In genomic region chr10:95304463-95304862, GRCh38 we compare ENCODE assay signal across 15 cellular contexts. TPM values are rescaled to one million over a fixed set of nuclear protein-coding genes. Genes with fewer than 3 reads are reported as not detected.
DNase-seq lines count a peak whose midpoint lies in the region; ATAC-seq, FAIRE-seq and TF ChIP-seq lines count a peak whose summit lies in the region.
"Had no signal": no experiment of that assay in that cellular context is flagged by ENCODE, and none has a peak within 500 bp of the region (broad histone marks: within the 10 kb centered on the region; RNA-seq: fewer than 3 reads in every experiment).

No MANE protein-coding gene starts in this region.

- H3K56ac ChIP-seq in mesendoderm (ENCODE audit: low read length): no peak overlapping the region

- CTCF ChIA-PET in PC-3 (lab: Charles Lee): no interaction called here
- CTCF ChIA-PET in K562 (lab: Yijun Ruan, JAX; ENCODE audit: low intra/inter-chr PET ratio): no interaction called here

- no peak for TF ChIP-seq CTCF in PC-3 (conservative IDR thresholded peaks at IDR 0.05; ENCODE audit: low read depth, low read length)
- TF ChIP-seq CTCF in K562 (IDR thresholded peaks at IDR 0.05 in 2 of 3, conservative IDR thresholded peaks at IDR 0.05 in 1 of 3; ENCODE audit: insufficient read depth in 2 of 3, low read depth in 1 of 3, low read length in 3 of 3): no peak
- TF ChIP-seq CTCF in osteocyte (IDR thresholded peaks at IDR 0.05): no peak

- ATAC-seq in PC-3: no peak
- ATAC-seq in K562: no peak
- ATAC-seq in GM18502 (IDR thresholded peaks at IDR 0.05; ENCODE audit: poor library complexity, unreplicated experiment): no peak
- ATAC-seq in HG02938 (IDR thresholded peaks at IDR 0.05; ENCODE audit: unreplicated experiment): no peak

- TF ChIP-seq RAD21 in K562 (CRISPR knock-in tag; conservative IDR thresholded peaks at IDR 0.05 in 1 of 2, IDR thresholded peaks at IDR 0.05 in 1 of 2): no peak

- H3K4me2 ChIP-seq in PC-3 (ENCODE audit: low read length) (no peak overlapping the region), K562 (ENCODE audit: insufficient read depth, low read length) (0 out of 2 replicates have a peak overlapping the region, but pooled peaks have one; percentile 66), mesendoderm (ENCODE audit: low read length) (no peak overlapping the region)
- H3K4me2 ChIP-seq: BLaER1 had no signal

- H2AK5ac ChIP-seq in mesendoderm (ENCODE audit: low read length): no peak overlapping the region

- no peaks in the 10 kb centered on the region for H3K36me3 ChIP-seq in HAP-1 (replicated peaks)
- H3K36me3 ChIP-seq in PC-3 (ENCODE audit: low read depth, low read length): no peaks in the 10 kb centered on the region
- H3K36me3 ChIP-seq in K562 (ENCODE audit: control insufficient read depth, insufficient read depth, low read length): no peaks in the 10 kb centered on the region
- H3K36me3 ChIP-seq in mesendoderm (ENCODE audit: control insufficient read depth, insufficient read depth, low read length): no peaks in the 10 kb centered on the region
- H3K36me3 ChIP-seq: BLaER1 had no signal

- WGBS in K562 (ENCODE audit: insufficient coverage, low coverage, missing lambda C conversion rate): 39% methylated on average over 4 of the region's 4 CpGs
- WGBS in mesendoderm (ENCODE audit: extremely low coverage, insufficient coverage, low lambda C conversion rate): no CpG with 5 or more reads among the region's 4 CpGs

- H3K27me3 ChIP-seq in HAP-1 (ENCODE audit: low read depth) (no peaks in the 10 kb centered on the region), PC-3 (ENCODE audit: low read length) (no peaks in the 10 kb centered on the region), K562 (ENCODE audit: control insufficient read depth in 2 of 2, insufficient read depth in 2 of 2, low read length in 2 of 2) (no peaks in the 10 kb centered on the region), mesendoderm (ENCODE audit: insufficient read depth, low read length, poor library complexity) (no peaks in the 10 kb centered on the region)
- H3K27me3 ChIP-seq: BLaER1 had no signal

- no peak for TF ChIP-seq EP300 in K562 (IDR thresholded peaks at IDR 0.05; ENCODE audit: low read length)

- no peaks in the 10 kb centered on the region for H3K79me2 ChIP-seq in PC-3 (ENCODE audit: low read length)
- H3K79me2 ChIP-seq in K562 (ENCODE audit: control insufficient read depth, insufficient read depth, low read length): no peaks in the 10 kb centered on the region
- no peaks in the 10 kb centered on the region for H3K79me2 ChIP-seq in mesendoderm (ENCODE audit: control insufficient read depth, insufficient read depth, low read length)

- H3K4me3 Mint-ChIP-seq in osteocyte (ENCODE audit: unreplicated experiment): no peak overlapping the region
- H3K4me3 Mint-ChIP-seq: CD8-positive, alpha-beta memory T cell had no signal

- H3K9ac ChIP-seq in PC-3 (ENCODE audit: low read length) (no peak overlapping the region), K562 (ENCODE audit: insufficient read depth in 1 of 2, low read depth in 2 of 2, low read length in 2 of 2) (0 out of 4 replicates have a peak overlapping the region, but pooled peaks of 1 of the 2 experiments have one; percentile 1), mesendoderm (ENCODE audit: low read length) (no peak overlapping the region)
- H3K9ac ChIP-seq: BLaER1 had no signal

- POLR2A ChIA-PET in PC-3 (lab: Charles Lee; ENCODE audit: unreplicated experiment) (no interaction called here), K562 (lab: Yijun Ruan, JAX) (interaction anchor here (0.8 kb wide), 1 partner anchor 8 kb away, joined by 3 read pairs; no protein-coding TSS in a partner anchor)

- DNase-seq in HAP-1 (ENCODE audit: low spot score in 2 of 2) (peak; percentile 20 to 28), PC-3 (no peak), K562 (ENCODE audit: extremely low read depth in 1 of 4, low spot score in 3 of 4) (no peak), mesendoderm (no peak), osteocyte (ENCODE audit: extremely low spot score, unreplicated experiment) (no peak)
- no peak for DNase-seq in activated naive CD4-positive, alpha-beta T cell (lab: John Stamatoyannopoulos, UW)
- DNase-seq: AML-193; CD8-positive, alpha-beta memory T cell; GF-D8; H7 had no signal

- no peaks in the 10 kb centered on the region for H3F3A ChIP-seq in PC-3 (ENCODE audit: low read length, unreplicated experiment)

- H4K5ac ChIP-seq in mesendoderm (ENCODE audit: low read length): no peak overlapping the region

- no peak for FAIRE-seq in K562 (lab: Jason Lieb, UNC)
- FAIRE-seq: GM18507 had no signal

- H3K4me1 ChIP-seq in HAP-1: peaks cover 8% of the 10 kb centered on the region
- peaks cover 31% of the 10 kb centered on the region for H3K4me1 ChIP-seq in PC-3 (ENCODE audit: insufficient read depth, low read length)
- peaks cover 22 to 44% of the 10 kb centered on the region in 2 experiments for H3K4me1 ChIP-seq in K562 (replicated peaks in 1 of 2; ENCODE audit: control insufficient read depth in 2 of 2, insufficient read depth in 2 of 2, low read length in 2 of 2)
- peaks cover 10% of the 10 kb centered on the region for H3K4me1 ChIP-seq in mesendoderm (ENCODE audit: control insufficient read depth, low read depth, low read length)

- H3K4me3 ChIP-seq in HAP-1 (no peak overlapping the region), PC-3 (ENCODE audit: low read length) (no peak overlapping the region), K562 (no peak overlapping the region), mesendoderm (ENCODE audit: low read length) (no peak overlapping the region)
- H3K4me3 ChIP-seq: BLaER1 had no signal

- no peak for TF ChIP-seq POLR2A in K562 (conservative IDR thresholded peaks at IDR 0.05)

- no peak overlapping the region for H3K23ac ChIP-seq in mesendoderm (ENCODE audit: low read length)

- H3K9me3 ChIP-seq in HAP-1 (no peaks in the 10 kb centered on the region), PC-3 (ENCODE audit: low read length) (no peaks in the 10 kb centered on the region), K562 (replicated peaks; ENCODE audit: control insufficient read depth, insufficient read depth, low read depth, low read length) (no peaks in the 10 kb centered on the region)
- H3K9me3 ChIP-seq: BLaER1, Caco-2 had no signal

- no peaks in the 10 kb centered on the region for H3K9me2 ChIP-seq in PC-3 (replicated peaks; ENCODE audit: low read length)

- H4K20me1 ChIP-seq in PC-3 (ENCODE audit: low read length) (no peaks in the 10 kb centered on the region), K562 (replicated peaks; ENCODE audit: control insufficient read depth, insufficient read depth, low read length) (no peaks in the 10 kb centered on the region)
- H4K20me1 ChIP-seq: BLaER1 had no signal

- H3K27ac ChIP-seq in PC-3 (ENCODE audit: low read length) (no peak overlapping the region), K562 (ENCODE audit: extremely low read depth, low read depth, low read length) (no peak overlapping the region; the same call in 2 of the 3 replicates), mesendoderm (ENCODE audit: low read depth, low read length) (no peak overlapping the region)
- H3K27ac ChIP-seq: BLaER1 had no signal

- BruUV-seq in PC-3 (replicated peaks; lab: Mats Ljungman, UMichigan): no TSS peak
- BruUV-seq in K562 (replicated peaks; lab: Mats Ljungman, UMichigan): no TSS peak

- no peak overlapping the region for H4K8ac ChIP-seq in mesendoderm (ENCODE audit: low read depth, low read length)

- no peaks in the 10 kb centered on the region for H3K27me3 Mint-ChIP-seq in osteocyte (ENCODE audit: unreplicated experiment)

- H3K18ac ChIP-seq in mesendoderm (ENCODE audit: low read length): peak overlapping the region; percentile 63

- H2BK15ac ChIP-seq in mesendoderm (replicated peaks; ENCODE audit: low read depth): no peak overlapping the region

- H2BK5ac ChIP-seq in mesendoderm (ENCODE audit: low read length): no peak overlapping the region

- peak overlapping the region; percentile 98 for H2BK120ac ChIP-seq in mesendoderm (ENCODE audit: low read depth, low read length)

- intact Hi-C loops in PC-3 (cut with micrococcal nuclease) (no loop called here), K562 (cut with micrococcal nuclease) (no loop called here)

- H3K4ac ChIP-seq in mesendoderm (ENCODE audit: low read depth, low read length): no peak overlapping the region

- no peak overlapping the region for H3K27ac Mint-ChIP-seq in osteocyte (ENCODE audit: unreplicated experiment)
- H3K27ac Mint-ChIP-seq: CD8-positive, alpha-beta memory T cell had no signal

- H3K9me1 ChIP-seq in K562 (ENCODE audit: control insufficient read depth, insufficient read depth, low read length): no peaks in the 10 kb centered on the region

- no peaks in the 10 kb centered on the region for H3K9me3 Mint-ChIP-seq in osteocyte (ENCODE audit: unreplicated experiment)
- H3K9me3 Mint-ChIP-seq: CD8-positive, alpha-beta memory T cell had no signal

- H3K4me1 Mint-ChIP-seq in osteocyte (ENCODE audit: unreplicated experiment): peaks cover 14% of the 10 kb centered on the region
- H3K4me1 Mint-ChIP-seq: CD8-positive, alpha-beta memory T cell had no signal

- in situ Hi-C loops in HAP-1 (cut with MboI; ENCODE audit: low sequenced_read_pairs): no loop called here
- in situ Hi-C loops in K562 (cut with MboI): no loop called here

- H2AFZ ChIP-seq in PC-3 (ENCODE audit: low read length) (0 out of 2 replicates have a peak overlapping the region, but pooled peaks have one; percentile 73), K562 (ENCODE audit: low read depth, low read length) (peak overlapping the region; percentile 96)

- H3K36me3 Mint-ChIP-seq in osteocyte (ENCODE audit: unreplicated experiment): no peaks in the 10 kb centered on the region

- H3K79me1 ChIP-seq in mesendoderm (ENCODE audit: low read length): no peaks in the 10 kb centered on the region

RNA-seq across cellular contexts. Expression of gene PDLIM1, which starts 13.7 kb away (rescaled TPM):
- total RNA-seq in PC-3 (2014; rRNA removed) (28.2 and 48.7 TPM in 2 replicates), K562 (2014; rRNA removed) (19.8 and 23.9 TPM in 2 replicates), K562 (2014; rRNA removed; fragmentation: Illumina TruSeq; extraction: Trizol) (39.1 and 41.6 TPM in 2 replicates), K562 (2015; rRNA removed; fragmentation: Illumina TruSeq; extraction: Trizol) (29.6 and 32.7 TPM in 2 replicates), K562 (2021) (110 and 116 TPM in 2 replicates), osteocyte (71.7 and 73.8 TPM in 2 replicates)
- total RNA-seq in K562 (2011; cell fraction: chromatin; rRNA removed; ENCODE audit: low replicate concordance): 33.7 and 36.9 TPM in 2 replicates
- 27.2 and 28.5 TPM in 2 replicates for total RNA-seq in K562 (2011; cell fraction: nucleolus; rRNA removed)
- 37.0 and 40.4 TPM in 2 replicates for total RNA-seq in K562 (2011; cell fraction: nucleoplasm; rRNA removed)
- polyA plus RNA-seq in K562 (2011; rRNA removed) (47.3 and 71.2 TPM in 2 replicates), K562 (2014; fragmentation: Illumina TruSeq; extraction: Trizol) (128 and 164 TPM in 2 replicates), K562 (2014; fragmentation: Nextera tagmentation; extraction: Ambion mirVana) (10 to 100 TPM; 25.6 to 32.9 TPM), K562 (2014; rRNA removed) (56.5 and 59.1 TPM in 2 replicates)
- 79.5 and 97.2 TPM in 2 replicates for polyA plus RNA-seq in K562 (2011; cell fraction: cytosol; rRNA removed)
- 42.8 and 45.8 TPM in 2 replicates for polyA plus RNA-seq in K562 (2011; cell fraction: nucleus; rRNA removed)
- 144 and 169 TPM in 2 replicates for polyA plus RNA-seq in K562 (2012)
- 68.9 and 82.4 TPM in 2 replicates for polyA minus RNA-seq in K562 (2011; rRNA and poly(A)+ RNA removed)
- 67.6 and 71.5 TPM in 2 replicates for polyA minus RNA-seq in K562 (2011; cell fraction: cytosol; rRNA and poly(A)+ RNA removed)
- 14.0 and 21.2 TPM in 2 replicates for polyA minus RNA-seq in K562 (2011; cell fraction: nucleus; rRNA and poly(A)+ RNA removed)
- 212 TPM for polyA plus RNA-seq in mesendoderm (2013, experiment 1 of 2)
- 220 TPM for polyA plus RNA-seq in mesendoderm (2013, experiment 2 of 2)

Comparison
In these comparisons a context has a peak if more than half of its experiments do, and no peak if none do; other contexts are left out.
1. DNase-seq: peak in HAP-1 (2 of 2); none in PC-3 (single experiment), K562 (0 of 4), mesendoderm (single experiment), osteocyte (single experiment) and activated naive CD4-positive, alpha-beta T cell (0 of 4).